Comparison of ENCODE assay signal across 8 cellular contexts in the genomic region with DNA sequence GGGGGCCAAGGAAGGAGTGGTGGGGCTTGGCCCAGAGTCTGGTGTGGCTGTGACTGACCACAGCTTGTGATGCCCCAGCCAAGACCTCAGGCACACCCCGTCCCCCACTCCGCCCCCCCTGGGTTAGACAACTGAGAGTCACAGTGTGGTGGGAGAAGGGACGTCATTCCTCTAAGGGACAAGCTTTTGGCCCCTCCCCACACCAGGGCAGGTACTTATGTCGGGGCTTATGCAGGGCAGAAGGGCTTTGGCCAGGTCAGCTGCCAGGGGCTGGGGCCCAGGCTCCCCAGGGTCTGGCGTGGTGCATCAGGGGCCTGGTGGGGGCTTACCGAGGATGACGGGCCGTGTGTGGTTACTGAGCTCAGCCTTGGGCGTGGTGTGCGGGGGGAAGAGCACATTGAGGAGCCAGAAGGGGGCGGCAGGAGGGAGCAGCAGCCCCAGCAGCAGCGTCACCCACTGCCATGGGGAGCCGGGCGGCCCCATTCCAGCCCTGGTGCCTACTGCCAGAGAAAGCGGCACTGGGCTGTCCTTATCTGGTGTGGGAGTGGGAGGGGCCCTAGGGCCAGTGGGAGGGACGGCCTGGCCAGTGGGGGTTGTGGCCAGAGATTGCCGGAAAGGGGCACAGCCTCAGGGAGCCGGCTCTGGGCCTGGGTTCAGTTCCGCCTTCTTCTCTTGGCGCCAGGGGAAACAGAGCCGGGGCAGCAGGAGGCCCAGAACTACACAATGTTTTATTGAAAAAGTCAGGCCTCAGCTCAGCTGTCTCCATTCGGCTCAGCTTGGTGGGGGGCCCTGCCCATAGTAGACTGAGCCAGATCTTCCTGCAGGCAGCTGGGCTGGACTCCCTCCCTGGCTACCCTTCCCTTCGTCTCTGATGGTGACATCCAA. TPM values are rescaled to one million over a fixed set of nuclear protein-coding genes. Genes with fewer than 3 reads are reported as not detected.
DNase-seq lines count a peak whose midpoint lies in the region; ATAC-seq and TF ChIP-seq lines count a peak whose summit lies in the region.
"Had no signal": no experiment of that assay in that cellular context is flagged by ENCODE, and none has a peak within 500 bp of the region (broad histone marks: within the 10 kb centered on the region; RNA-seq: fewer than 3 reads in every experiment).

A gene with protein sequence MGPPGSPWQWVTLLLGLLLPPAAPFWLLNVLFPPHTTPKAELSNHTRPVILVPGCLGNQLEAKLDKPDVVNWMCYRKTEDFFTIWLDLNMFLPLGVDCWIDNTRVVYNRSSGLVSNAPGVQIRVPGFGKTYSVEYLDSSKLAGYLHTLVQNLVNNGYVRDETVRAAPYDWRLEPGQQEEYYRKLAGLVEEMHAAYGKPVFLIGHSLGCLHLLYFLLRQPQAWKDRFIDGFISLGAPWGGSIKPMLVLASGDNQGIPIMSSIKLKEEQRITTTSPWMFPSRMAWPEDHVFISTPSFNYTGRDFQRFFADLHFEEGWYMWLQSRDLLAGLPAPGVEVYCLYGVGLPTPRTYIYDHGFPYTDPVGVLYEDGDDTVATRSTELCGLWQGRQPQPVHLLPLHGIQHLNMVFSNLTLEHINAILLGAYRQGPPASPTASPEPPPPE (minus strand): TSS at position 502 of the 885 bp plus-strand sequence. CDS start 19 bp downstream, at position 483.

- TF ChIP-seq POLR2A in Peyer's patch (IDR thresholded peaks at IDR 0.05) (no peak), testis (IDR thresholded peaks at IDR 0.05) (no peak)

- intact Hi-C loops in testis (cut with DNase I; ENCODE audit: low total_unique reads): no loop called here

- H3K36me3 Mint-ChIP-seq in stimulated activated memory B cell treated with anti-CD40 and anti-IgM and Interleukin-4, amounts not matched to agents 10 μg/mL and 1 μg/mL and 100 μg/mL, for 72 hours: peaks cover 32% of the 10 kb centered on the region

- no peaks in the 10 kb centered on the region for H3K27me3 Mint-ChIP-seq in stimulated activated memory B cell treated with anti-CD40 and anti-IgM and Interleukin-4, amounts not matched to agents 10 μg/mL and 1 μg/mL and 100 μg/mL, for 72 hours

- H3K27ac ChIP-seq in Peyer's patch (peak within 1 kb of the TSS; percentile 22 to 72 (median 48)), cingulate gyrus (ENCODE audit: low read depth, low read length) (peak within 1 kb of the TSS; percentile 97), lung (ENCODE audit: low read depth in 1 of 2, low read length in 1 of 2) (peak within 1 kb of the TSS; percentile 24 to 69), testis (peak within 1 kb of the TSS; percentile 42 to 60)

- TF ChIP-seq CTCF in Peyer's patch (IDR thresholded peaks at IDR 0.05) (no peak), lung (IDR thresholded peaks at IDR 0.05; ENCODE audit: control extremely low read depth, extremely low read depth) (no peak), testis (IDR thresholded peaks at IDR 0.05) (no peak)

- no peak for DNase-seq in Peyer's patch
- peak; percentile 55 for DNase-seq in lung (ENCODE audit: low spot score)
- peak; percentile 81 for DNase-seq in testis
- no peak for DNase-seq in NCI-H1436 (lab: John Stamatoyannopoulos, UW)

- H3K9me3 ChIP-seq in Peyer's patch: no peaks in the 10 kb centered on the region
- no peaks in the 10 kb centered on the region for H3K9me3 ChIP-seq in lung (ENCODE audit: control insufficient read depth in 2 of 2, insufficient read depth in 1 of 2, low read length in 1 of 2)
- H3K9me3 ChIP-seq in testis: no peaks in the 10 kb centered on the region

- H3K9me3 Mint-ChIP-seq in stimulated activated memory B cell treated with anti-CD40 and anti-IgM and Interleukin-4, amounts not matched to agents 10 μg/mL and 1 μg/mL and 100 μg/mL, for 72 hours: no peaks in the 10 kb centered on the region
- H3K9me3 Mint-ChIP-seq: T-helper 1 cell treated with Interleukin-12 subunit alpha and Interleukin-12 subunit beta and Interleukin-4 antibody, amounts not matched to agents 30 μg/mL and 1 μg/mL, for 36 hours had no signal

- H3K4me1 ChIP-seq in Peyer's patch: peaks cover 0 to 33% (median 6%) of the 10 kb centered on the region in 4 donors
- no peaks in the 10 kb centered on the region for H3K4me1 ChIP-seq in lung (ENCODE audit: control insufficient read depth in 2 of 2, insufficient read depth in 2 of 2, low read length in 2 of 2)
- peaks cover 15% of the 10 kb centered on the region for H3K4me1 ChIP-seq in testis

- H3K4me1 Mint-ChIP-seq in stimulated activated memory B cell treated with anti-CD40 and anti-IgM and Interleukin-4, amounts not matched to agents 10 μg/mL and 1 μg/mL and 100 μg/mL, for 72 hours: peaks cover 27% of the 10 kb centered on the region

- H3K4me3 Mint-ChIP-seq in stimulated activated memory B cell treated with anti-CD40 and anti-IgM and Interleukin-4, amounts not matched to agents 10 μg/mL and 1 μg/mL and 100 μg/mL, for 72 hours: no peak within 1 kb of the TSS
- H3K4me3 Mint-ChIP-seq: T-helper 1 cell treated with Interleukin-12 subunit alpha and Interleukin-12 subunit beta and Interleukin-4 antibody, amounts not matched to agents 30 μg/mL and 1 μg/mL, for 36 hours had no signal

- H3K36me3 ChIP-seq in Peyer's patch (peaks cover 0 to 50% (median 0%) of the 10 kb centered on the region in 3 donors), lung (ENCODE audit: control insufficient read depth in 2 of 2, insufficient read depth in 2 of 2, low read length in 2 of 2) (peaks cover 15 to 83% of the 10 kb centered on the region in 2 donors), testis (ENCODE audit: low read depth, missing control alignments) (no peaks in the 10 kb centered on the region)

- WGBS in lung, 2 donors: 76 to 79% methylated on average over 23 of the region's 23 CpGs
- WGBS in testis, 2 donors: 36 to 40% methylated on average over 9 to 23 of the region's 23 CpGs

- H3K27ac Mint-ChIP-seq in stimulated activated memory B cell treated with anti-CD40 and anti-IgM and Interleukin-4, amounts not matched to agents 10 μg/mL and 1 μg/mL and 100 μg/mL, for 72 hours: no peak within 1 kb of the TSS
- H3K27ac Mint-ChIP-seq: T-helper 1 cell treated with Interleukin-12 subunit alpha and Interleukin-12 subunit beta and Interleukin-4 antibody, amounts not matched to agents 30 μg/mL and 1 μg/mL, for 36 hours had no signal

- H3K27me3 ChIP-seq in Peyer's patch: no peaks in the 10 kb centered on the region
- H3K27me3 ChIP-seq in lung (ENCODE audit: control insufficient read depth, insufficient read depth): no peaks in the 10 kb centered on the region
- H3K27me3 ChIP-seq in testis: no peaks in the 10 kb centered on the region

- ATAC-seq in lung (ENCODE audit: insufficient read depth, low FRiP score) (no peak), GM21367 (IDR thresholded peaks at IDR 0.05; ENCODE audit: unreplicated experiment) (no peak)
- ATAC-seq in stimulated activated memory B cell treated with anti-CD40 and anti-IgM and Interleukin-4, amounts not matched to agents 10 μg/mL and 1 μg/mL and 100 μg/mL, for 72 hours: no peak

- H3K4me3 ChIP-seq in Peyer's patch (no peak within 1 kb of the TSS), lung (no peak within 1 kb of the TSS), testis (no peak within 1 kb of the TSS)

RNA-seq across cellular contexts. Expression of the gene that starts here (rescaled TPM):
- total RNA-seq in Peyer's patch (10 to 100 TPM in 1 of 4 donors, 1 to 10 TPM in 3; 3.6 to 19.0 (median 4.6) TPM), lung (10 to 100 TPM in 1 of 2 donors, 1 to 10 TPM in 1; 8.4 to 43.9 TPM), testis (10 to 100 TPM; 20.6 to 25.3 TPM)
- polyA plus RNA-seq in lung (10 to 100 TPM; 11.8 to 32.1 TPM), testis (ENCODE audit: insufficient read depth, low read depth, low replicate concordance) (12.9 TPM)

Comparison
In these comparisons a context has a peak if more than half of its experiments do, and no peak if none do; other contexts are left out.
1. DNase-seq: peak in lung (single experiment) and testis (single experiment); none in Peyer's patch (0 of 3) and NCI-H1436 (single experiment).
2. H3K27ac ChIP-seq: peak in every context shown above with its lines; median percentile 97 in cingulate gyrus; 51 in testis; 48 in Peyer's patch; 46 in lung.